ENCODE assay signal across 8 cellular contexts in genomic region chr10:13371879-13372470, GRCh38. TPM values are rescaled to one million over a fixed set of nuclear protein-coding genes. Genes with fewer than 3 reads are reported as not detected.
DNase-seq lines count a peak whose midpoint lies in the region; ATAC-seq and TF ChIP-seq lines count a peak whose summit lies in the region.

No MANE protein-coding gene starts in this region.

- no peaks in the 10 kb centered on the region for H3K36me3 Mint-ChIP-seq in neural crest cell (ENCODE audit: low read depth)

- no peak overlapping the region for H3K9ac ChIP-seq in fibroblast of lung (ENCODE audit: insufficient read depth, low read length)

- ATAC-seq in GM19467 (IDR thresholded peaks at IDR 0.05; ENCODE audit: unreplicated experiment): peak; percentile 79

- H3K9me3 ChIP-seq in fibroblast of lung (ENCODE audit: control insufficient read depth, insufficient read depth, low read depth, low read length): no peaks in the 10 kb centered on the region
- no peaks in the 10 kb centered on the region for H3K9me3 ChIP-seq in transverse colon

- H3K4me1 Mint-ChIP-seq in neural crest cell: peaks cover 4% of the 10 kb centered on the region

- no peak overlapping the region for H3K4me3 ChIP-seq in fibroblast of lung (replicated peaks in 1 of 4; ENCODE audit: control extremely low read depth in 1 of 4, insufficient read depth in 1 of 4, low read depth in 3 of 4, low read length in 4 of 4)
- H3K4me3 ChIP-seq in transverse colon: no peak overlapping the region

- H3K27me3 Mint-ChIP-seq in neural crest cell (ENCODE audit: low read depth): peaks cover 6% of the 10 kb centered on the region

- TF ChIP-seq EP300 in transverse colon (IDR thresholded peaks at IDR 0.05; ENCODE audit: low read depth): no peak

- in situ Hi-C loops in KBM-7 (cut with MboI; ENCODE audit: low pct_unique_long_range_greater_than_20kb, low sequenced_read_pairs): no loop called here
- in situ Hi-C loops in transverse colon (cut with MboI; ENCODE audit: low pct_ligation_motif_present in 1 of 4, low pct_unique_long_range_greater_than_20kb in 1 of 4, low sequenced_read_pairs in 3 of 4): loop anchor here in 3 of 4 donors (5.0 to 25.0 kb wide), 4 partner anchors 53 to 165 kb away; partner anchors contain the start of gene BEND7 (in 1 of the 3)

- 27 to 38% methylated on average over 4 to 6 of the region's 6 CpGs for WGBS in transverse colon (ENCODE audit: low coverage in 1 of 2), 2 donors

- H3K27ac ChIP-seq in fibroblast of lung (ENCODE audit: insufficient read depth, low read length): no peak overlapping the region
- H3K27ac ChIP-seq in transverse colon: no peak overlapping the region

- H3K27ac Mint-ChIP-seq in neural crest cell (ENCODE audit: unreplicated experiment): no peak overlapping the region

- H3K4me1 ChIP-seq in fibroblast of lung (ENCODE audit: control insufficient read depth, extremely low read depth, insufficient read depth, low read length) (no peaks in the 10 kb centered on the region), transverse colon (no peaks in the 10 kb centered on the region)

- H3K4me3 Mint-ChIP-seq in neural crest cell: no peak overlapping the region

- H3K36me3 ChIP-seq in fibroblast of lung (ENCODE audit: control insufficient read depth, insufficient read depth, low read length) (no peaks in the 10 kb centered on the region), transverse colon (no peaks in the 10 kb centered on the region)

- intact Hi-C loops in transverse colon (cut with DNase I; ENCODE audit: low total_unique reads): loop anchor here (5.0 kb wide), 1 partner anchor 70 kb away; no protein-coding TSS in a partner anchor

- no peak overlapping the region for H3K4me2 ChIP-seq in fibroblast of lung (ENCODE audit: extremely low read depth, insufficient read depth, low read length)

- TF ChIP-seq CTCF in fibroblast of lung (conservative IDR thresholded peaks at IDR 0.05 in 1 of 2, IDR thresholded peaks at IDR 0.05 in 1 of 2; ENCODE audit: low read depth in 1 of 2, low read length in 2 of 2): peak; percentile 98 to 99
- peak; percentile 97 for TF ChIP-seq CTCF in neural crest cell (conservative IDR thresholded peaks at IDR 0.05)
- TF ChIP-seq CTCF in transverse colon (IDR thresholded peaks at IDR 0.05): peak; percentile 88 to 94 (median 92)

- no peak for TF ChIP-seq POLR2A in transverse colon (IDR thresholded peaks at IDR 0.05)

- DNase-seq in COLO668 (lab: John Stamatoyannopoulos, UW; ENCODE audit: unreplicated experiment): peak; percentile 40
- peak; percentile 91 for DNase-seq in KBM-7
- DNase-seq in OCI-M2 (lab: John Stamatoyannopoulos, UW; ENCODE audit: unreplicated experiment): peak; percentile 73
- DNase-seq in activated T-cell treated with anti-CD3 and anti-CD28 coated beads, Interleukin-2, amount 50 U/mL, for 1 hour: peak; percentile 51
- peak; percentile 70 to 83 for DNase-seq in fibroblast of lung (ENCODE audit: low read depth in 2 of 2)
- DNase-seq in neural crest cell (ENCODE audit: low read depth, low spot score): peak; percentile 73
- DNase-seq in transverse colon: peak; percentile 73

- no peaks in the 10 kb centered on the region for H4K20me1 ChIP-seq in fibroblast of lung (ENCODE audit: control insufficient read depth, extremely low read depth, insufficient read depth, low read length)

- H3K27me3 ChIP-seq in fibroblast of lung (ENCODE audit: control insufficient read depth, insufficient read depth, low read length) (peaks cover 4% of the 10 kb centered on the region), transverse colon (no peaks in the 10 kb centered on the region)

- H3K9me3 Mint-ChIP-seq in neural crest cell: no peaks in the 10 kb centered on the region

- H3K79me2 ChIP-seq in fibroblast of lung (ENCODE audit: control insufficient read depth, insufficient read depth, low read length): no peaks in the 10 kb centered on the region

- no peak overlapping the region for H2AFZ ChIP-seq in fibroblast of lung (ENCODE audit: low read length)

RNA-seq across cellular contexts. Expression of gene SEPHS1, which starts 23.9 kb away (rescaled TPM):
- total RNA-seq in fibroblast of lung: 23.9 and 27.4 TPM in 2 replicates
- polyA plus RNA-seq in fibroblast of lung: 50.6 and 57.8 TPM in 2 replicates
- polyA plus RNA-seq in fibroblast of lung (2012): 31.9 and 46.9 TPM in 2 replicates
- 11.2 and 28.5 TPM in 2 replicates for polyA minus RNA-seq in fibroblast of lung (ENCODE audit: low replicate concordance)
- total RNA-seq in neural crest cell: 158 and 163 TPM in 2 replicates
- total RNA-seq in transverse colon: 10 to 100 TPM; 14.6 to 44.6 (median 28.5) TPM

Comparison
In these comparisons a context has a peak if more than half of its experiments do, and no peak if none do; other contexts are left out.
1. DNase-seq: peak in every context shown above with its lines; median percentile 91 in KBM-7; 76 in fibroblast of lung; 73 in OCI-M2; 73 in neural crest cell; 73 in transverse colon; 51 in activated T-cell treated with anti-CD3 and anti-CD28 coated beads, Interleukin-2, amount 50 U/mL, for 1 hour; 40 in COLO668.